ENCODE assay signal across 9 cellular contexts in the genomic region with DNA sequence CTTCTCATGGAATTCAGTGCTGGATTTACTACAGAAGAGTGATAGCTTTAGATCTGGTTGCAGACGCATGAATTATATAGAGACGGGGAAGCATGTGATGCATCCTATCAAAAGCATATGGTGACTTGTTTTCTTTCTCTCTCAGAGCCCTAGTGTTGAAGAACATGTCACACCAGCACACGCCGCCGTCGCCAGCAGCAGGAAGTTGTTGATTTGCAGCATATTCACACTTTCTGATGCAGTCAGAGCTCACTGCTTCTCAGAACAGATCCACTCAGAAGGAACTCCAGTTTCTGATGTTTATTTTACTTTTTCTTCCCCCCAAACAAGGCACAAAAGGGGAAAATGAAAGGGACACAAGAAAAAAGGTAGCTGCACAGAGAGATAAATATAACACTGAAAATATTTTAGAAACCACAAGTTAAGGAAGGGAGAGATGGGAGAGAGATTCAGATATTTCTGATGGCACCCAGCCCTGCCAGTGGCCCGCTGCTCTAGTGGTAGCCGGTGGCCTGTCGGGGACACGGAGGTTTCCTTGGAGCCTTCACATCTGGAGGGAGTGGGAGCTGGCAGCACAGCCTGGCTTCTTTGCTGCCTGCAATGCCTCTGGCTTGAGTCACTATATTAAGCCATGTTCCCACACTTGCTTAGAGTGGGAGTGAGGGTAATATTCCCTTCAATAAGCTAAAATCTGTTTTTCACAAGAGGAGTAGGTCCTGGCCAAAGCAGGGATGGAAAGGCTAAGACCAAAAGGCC.
DNase-seq lines count a peak whose midpoint lies in the region; ATAC-seq and TF ChIP-seq lines count a peak whose summit lies in the region.
"Had no signal": no experiment of that assay in that cellular context is flagged by ENCODE, and none has a peak within 500 bp of the region (broad histone marks: within the 10 kb centered on the region; RNA-seq: fewer than 3 reads in every experiment).

No MANE protein-coding gene starts in this region.

- H3K4me3 ChIP-seq in MG63, result no peak overlapping the region
- H3K4me3 ChIP-seq in brain microvascular endothelial cell (ENCODE audit: low read depth, low read length), result no peak overlapping the region

- DNase-seq in AG08395 (ENCODE audit: low spot score) (peak; percentile 86), MG63 (peak; percentile 65), brain microvascular endothelial cell (peak; percentile 77), middle frontal gyrus (ENCODE audit: extremely low spot score, low spot score) (peak; percentile 37), G401 (ENCODE audit: low spot score) (no peak), glomerular visceral epithelial cell (ENCODE audit: extremely low spot score) (no peak), left colon (no peak), NCI-H526 (lab: John Stamatoyannopoulos, UW) (no peak)

- TF ChIP-seq CTCF in brain microvascular endothelial cell (IDR thresholded peaks at IDR 0.05; ENCODE audit: low read depth, low read length, missing control alignments), result no peak

- no peaks in the 10 kb centered on the region for H3K9me3 ChIP-seq in MG63

- H3K27me3 ChIP-seq in MG63 (no peaks in the 10 kb centered on the region), brain microvascular endothelial cell (replicated peaks) (no peaks in the 10 kb centered on the region)

- in situ Hi-C loops in brain microvascular endothelial cell (cut with HindIII; ENCODE audit: low pct_ligation_motif_present, low sequenced_read_pairs), result no loop called here
- in situ Hi-C loops in G401 (cut with HindIII; ENCODE audit: low sequenced_read_pairs), result no loop called here

- ATAC-seq in left colon, result no peak

- H3K36me3 ChIP-seq in MG63, result no peaks in the 10 kb centered on the region
- peaks cover 56% of the 10 kb centered on the region for H3K36me3 ChIP-seq in brain microvascular endothelial cell (replicated peaks)

- intact Hi-C loops in left colon (cut with DNase I, micrococcal nuclease), result no loop called here

- H3K27ac ChIP-seq in brain microvascular endothelial cell, result peak overlapping the region; percentile 83
- H3K27ac ChIP-seq: VCaP had no signal

Comparison
In these comparisons a context has a peak if more than half of its experiments do, and no peak if none do; other contexts are left out.
1. DNase-seq: peak in AG08395 (single experiment), MG63 (single experiment), brain microvascular endothelial cell (single experiment) and middle frontal gyrus (single experiment); none in G401 (single experiment), glomerular visceral epithelial cell (single experiment), left colon (0 of 2) and NCI-H526 (0 of 2).